Comparison of ENCODE assay signal across 14 cellular contexts in genomic region chrX:151870603-151871002, GRCh38. TPM values are rescaled to one million over a fixed set of nuclear protein-coding genes. Genes with fewer than 3 reads are reported as not detected.
DNase-seq lines count a peak whose midpoint lies in the region; ATAC-seq and TF ChIP-seq lines count a peak whose summit lies in the region.
"Had no signal": no experiment of that assay in that cellular context is flagged by ENCODE, and none has a peak within 500 bp of the region (broad histone marks: within the 10 kb centered on the region; RNA-seq: fewer than 3 reads in every experiment).

No MANE protein-coding gene starts in this region.

- intact Hi-C loops in CD14-positive monocyte (cut with micrococcal nuclease): no loop called here

- no peak for TF ChIP-seq CTCF in CD14-positive monocyte (IDR thresholded peaks at IDR 0.05)
- no peak for TF ChIP-seq CTCF in mesothelial cell of epicardium (IDR thresholded peaks at IDR 0.05; ENCODE audit: unreplicated experiment)

- H3K27ac Mint-ChIP-seq in CD14-positive monocyte: no peak overlapping the region
- no peak overlapping the region for H3K27ac Mint-ChIP-seq in activated T-cell treated with anti-CD3 and anti-CD28 coated beads, Interleukin-2, amount 50 U/mL, for 72 hours
- H3K27ac Mint-ChIP-seq in mesothelial cell of epicardium: no peak overlapping the region
- H3K27ac Mint-ChIP-seq: stimulated activated effector memory CD8-positive, alpha-beta T cell treated with anti-CD3 and anti-CD28 coated beads, Interleukin-12 subunit alpha, Interleukin-12 subunit beta, amount 100 ng/mL, for 72 hours; T-helper 17 cell had no signal

- H3K36me3 Mint-ChIP-seq in CD14-positive monocyte (no peaks in the 10 kb centered on the region), mesothelial cell of epicardium (peaks cover 4% of the 10 kb centered on the region)
- no peaks in the 10 kb centered on the region for H3K36me3 Mint-ChIP-seq in activated T-cell treated with anti-CD3 and anti-CD28 coated beads, Interleukin-2, amount 50 U/mL, for 72 hours (ENCODE audit: insufficient read depth in 2 of 2)
- H3K36me3 Mint-ChIP-seq: stimulated activated effector memory CD8-positive, alpha-beta T cell treated with anti-CD3 and anti-CD28 coated beads, Interleukin-12 subunit alpha, Interleukin-12 subunit beta, amount 100 ng/mL, for 72 hours had no signal

- no peak overlapping the region for H3K4me3 ChIP-seq in SJCRH30

- ATAC-seq in activated T-cell treated with anti-CD3 and anti-CD28 coated beads, Interleukin-2, amount 50 U/mL, for 72 hours (replicated peaks in 1 of 2): no peak
- ATAC-seq: stimulated activated effector memory CD8-positive, alpha-beta T cell treated with anti-CD3 and anti-CD28 coated beads, Interleukin-12 subunit alpha, Interleukin-12 subunit beta, amount 100 ng/mL, for 72 hours; T-helper 17 cell had no signal

- peak; percentile 45 for DNase-seq in GM04503 (ENCODE audit: low read depth)
- no peak for DNase-seq in SJCRH30
- peak; percentile 55 for DNase-seq in fibroblast of gingiva (ENCODE audit: low read depth)
- peak; percentile 32 for DNase-seq in renal cortical epithelial cell (ENCODE audit: low read depth)
- DNase-seq in CD14-positive monocyte (ENCODE audit: low spot score): no peak
- DNase-seq in activated T-cell treated with anti-CD3 and anti-CD28 coated beads, Interleukin-2, amount 50 U/mL, for 72 hours: no peak
- no peak for DNase-seq in mesothelial cell of epicardium (ENCODE audit: low spot score in 2 of 2, unreplicated experiment in 2 of 2)
- no peak for DNase-seq in SIG-M5 treated with dmso at 0.1 percent for 504 hours (lab: John Stamatoyannopoulos, UW; ENCODE audit: unreplicated experiment)
- DNase-seq: DMS53, kidney, NCI-H146, T-helper 17 cell had no signal

- H3K27me3 ChIP-seq in SJCRH30: no peaks in the 10 kb centered on the region

- H3K27ac ChIP-seq in SJCRH30: peak overlapping the region; percentile 21; the same call in 1 of the 2 replicates

- H3K4me1 Mint-ChIP-seq in CD14-positive monocyte: no peaks in the 10 kb centered on the region
- no peaks in the 10 kb centered on the region for H3K4me1 Mint-ChIP-seq in activated T-cell treated with anti-CD3 and anti-CD28 coated beads, Interleukin-2, amount 50 U/mL, for 72 hours (ENCODE audit: low read depth)
- H3K4me1 Mint-ChIP-seq in mesothelial cell of epicardium: peaks cover 23% of the 10 kb centered on the region
- H3K4me1 Mint-ChIP-seq: stimulated activated effector memory CD8-positive, alpha-beta T cell treated with anti-CD3 and anti-CD28 coated beads, Interleukin-12 subunit alpha, Interleukin-12 subunit beta, amount 100 ng/mL, for 72 hours; T-helper 17 cell had no signal

- H3K9me3 Mint-ChIP-seq in CD14-positive monocyte: peaks cover 2 to 9% (median 5%) of the 10 kb centered on the region in 7 donors
- peaks cover 0 to 4% of the 10 kb centered on the region in 2 donors for H3K9me3 Mint-ChIP-seq in activated T-cell treated with anti-CD3 and anti-CD28 coated beads, Interleukin-2, amount 50 U/mL, for 72 hours
- peaks cover 57% of the 10 kb centered on the region for H3K9me3 Mint-ChIP-seq in mesothelial cell of epicardium

- H3K4me3 Mint-ChIP-seq in CD14-positive monocyte (no peak overlapping the region), mesothelial cell of epicardium (no peak overlapping the region)
- no peak overlapping the region for H3K4me3 Mint-ChIP-seq in activated T-cell treated with anti-CD3 and anti-CD28 coated beads, Interleukin-2, amount 50 U/mL, for 72 hours
- H3K4me3 Mint-ChIP-seq: stimulated activated effector memory CD8-positive, alpha-beta T cell treated with anti-CD3 and anti-CD28 coated beads, Interleukin-12 subunit alpha, Interleukin-12 subunit beta, amount 100 ng/mL, for 72 hours; T-helper 17 cell had no signal

- H3K4me1 ChIP-seq in SJCRH30: peaks cover 4% of the 10 kb centered on the region; the same call in 1 of the 2 replicates

- H3K9me3 ChIP-seq in SJCRH30 (replicated peaks): no peaks in the 10 kb centered on the region

- no peaks in the 10 kb centered on the region for H3K36me3 ChIP-seq in SJCRH30

- H3K27me3 Mint-ChIP-seq in CD14-positive monocyte (ENCODE audit: low read depth in 3 of 3) (peaks cover 0 to 1% (median 0%) of the 10 kb centered on the region in 3 donors), mesothelial cell of epicardium (ENCODE audit: low read depth) (no peaks in the 10 kb centered on the region)
- H3K27me3 Mint-ChIP-seq in activated T-cell treated with anti-CD3 and anti-CD28 coated beads, Interleukin-2, amount 50 U/mL, for 72 hours (ENCODE audit: low read depth): peaks cover 14% of the 10 kb centered on the region
- H3K27me3 Mint-ChIP-seq: T-helper 17 cell had no signal

RNA-seq across cellular contexts. Expression of gene MAGEA4, which starts 42.1 kb away (rescaled TPM):
- not detected in 2 replicates for total RNA-seq in SJCRH30 (2014; rRNA removed; shearing (Covaris generic))
- total RNA-seq in renal cortical epithelial cell (not detected in 2 replicates), mesothelial cell of epicardium (not detected in 3 replicates)
- not detected for polyA plus RNA-seq in CD14-positive monocyte
- not detected for total RNA-seq in activated T-cell treated with anti-CD3 and anti-CD28 coated beads, Interleukin-2, amount 50 U/mL, for 72 hours
- total RNA-seq: kidney, T-helper 17 cell had no signal
- polyA plus RNA-seq: neural cell had no signal

Comparison
In these comparisons a context has a peak if more than half of its experiments do, and no peak if none do; other contexts are left out.
1. DNase-seq: peak in GM04503 (single experiment), fibroblast of gingiva (single experiment) and renal cortical epithelial cell (single experiment); none in SJCRH30 (0 of 2), CD14-positive monocyte (single experiment), activated T-cell treated with anti-CD3 and anti-CD28 coated beads, Interleukin-2, amount 50 U/mL, for 72 hours (0 of 2), mesothelial cell of epicardium (0 of 2) and SIG-M5 treated with dmso at 0.1 percent for 504 hours (single experiment).